27 cellular contexts compared by ENCODE assay signal in the genomic region with DNA sequence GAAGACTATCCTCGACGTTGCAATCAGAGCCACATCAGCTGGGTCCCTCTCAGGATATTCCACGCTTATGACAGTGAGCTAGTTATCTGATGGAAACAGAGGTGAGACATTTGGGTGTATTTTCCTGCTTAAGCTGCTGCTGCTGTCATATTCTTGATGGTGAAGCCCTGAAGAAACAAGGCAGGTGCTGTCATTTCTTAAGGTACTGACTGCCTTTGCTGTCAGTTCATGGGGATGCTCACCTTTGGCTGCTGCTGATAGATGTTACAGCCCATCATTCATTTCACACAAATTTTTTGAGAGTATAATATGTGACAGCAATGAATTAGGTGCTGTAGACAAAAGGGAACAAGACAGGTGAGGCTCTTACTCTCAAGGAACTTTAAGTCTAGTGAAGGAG.
"Had no signal": no experiment of that assay in that cellular context is flagged by ENCODE, and none has a peak within 500 bp of the region (broad histone marks: within the 10 kb centered on the region; RNA-seq: fewer than 3 reads in every experiment).

No MANE protein-coding gene starts in this region.

- H3K4me3 ChIP-seq: left lung, lower lobe of right lung, ovary, skin epidermis, stomach, testis, thyroid gland, transverse colon, upper lobe of left lung, vagina had no signal

- ATAC-seq: left colon; left lung; lower lobe of right lung; natural killer cell; right cardiac atrium; sciatic nerve; stimulated activated naive B cell treated with anti-CD40 and anti-IgM and Interleukin-4, amounts not matched to agents 10 μg/mL and 1 μg/mL and 100 μg/mL, for 72 hours; stimulated activated naive CD8-positive, alpha-beta T cell treated with anti-CD3 and anti-CD28 coated beads, Interleukin-15, Interleukin-2, amounts not matched to agents 100 U/mL and 50 U/mL, for 24 hours had no signal

- H3K36me3 ChIP-seq: left lung, lower lobe of right lung, ovary, stomach, thyroid gland, transverse colon, upper lobe of left lung, vagina had no signal

- DNase-seq: hippocampal formation; kidney glomerular epithelial cell; left colon; left lung; lower lobe of right lung; mammary epithelial cell; mesenchymal stem cell; naive B cell; natural killer cell; nephron progenitor cell; ovary; retina; right cardiac atrium; stimulated activated CD4-positive, alpha-beta T cell treated with anti-CD3 and anti-CD28 coated beads, Interleukin-12 subunit alpha, Interleukin-12 subunit beta, amount 100 ng/mL, for 4 hours; stimulated activated CD4-positive, alpha-beta T cell treated with anti-CD3 and anti-CD28 coated beads, Interleukin-15, amount 100 ng/mL, for 24 hours; stimulated activated CD4-positive, alpha-beta T cell treated with anti-CD3 and anti-CD28 coated beads, Interleukin-2, amount 100 ng/mL, for 24 hours; stimulated activated CD4-positive, alpha-beta T cell treated with anti-CD3 and anti-CD28 coated beads, Interleukin-4, amount 100 ng/mL, for 1 hour; stimulated activated naive B cell treated with anti-CD40 and anti-IgM and Interleukin-4, amounts not matched to agents 10 μg/mL and 1 μg/mL and 100 μg/mL, for 72 hours; stimulated activated naive CD8-positive, alpha-beta T cell treated with anti-CD3 and anti-CD28 coated beads, Interleukin-15, Interleukin-2, amounts not matched to agents 100 U/mL and 50 U/mL, for 24 hours; stomach; testis; thyroid gland; transverse colon; upper lobe of left lung had no signal

- H3K27me3 ChIP-seq: left lung, ovary, stomach, testis, thyroid gland, transverse colon, upper lobe of left lung, vagina had no signal

- H3K4me1 ChIP-seq: lower lobe of right lung, testis had no signal

- H3K27ac ChIP-seq: left lung, lower lobe of right lung, ovary, skin epidermis, stomach, testis, thyroid gland, transverse colon, upper lobe of left lung, vagina had no signal

- H3K9me3 ChIP-seq: left lung, lower lobe of right lung, ovary, stomach, testis, thyroid gland, transverse colon, upper lobe of left lung, vagina had no signal
